ENCODE assay signal across 8 cellular contexts in genomic region chr16:526181-527014, GRCh38. TPM values are rescaled to one million over a fixed set of nuclear protein-coding genes. Genes with fewer than 3 reads are reported as not detected.
A peak's percentile ranks its signal among the peaks of the same experiment; 100 is the strongest.
DNase-seq lines count a peak whose midpoint lies in the region; ATAC-seq and TF ChIP-seq lines count a peak whose summit lies in the region.

No MANE protein-coding gene starts in this region.

- H3K4me3 Mint-ChIP-seq in activated T-cell treated with anti-CD3 and anti-CD28 coated beads, Interleukin-2, amount 50 U/mL, for 4 hours = peak overlapping the region; percentile 91
- peak overlapping the region; percentile 84 for H3K4me3 Mint-ChIP-seq in osteocyte (ENCODE audit: unreplicated experiment)

- peak overlapping the region; percentile 96 for H3K27ac Mint-ChIP-seq in osteocyte (ENCODE audit: unreplicated experiment)

- H3K9me3 Mint-ChIP-seq in activated T-cell treated with anti-CD3 and anti-CD28 coated beads, Interleukin-2, amount 50 U/mL, for 4 hours = no peaks in the 10 kb centered on the region
- no peaks in the 10 kb centered on the region for H3K9me3 Mint-ChIP-seq in osteocyte (ENCODE audit: unreplicated experiment)

- no peak for TF ChIP-seq CTCF in gastroesophageal sphincter (IDR thresholded peaks at IDR 0.05)
- TF ChIP-seq CTCF in osteocyte (IDR thresholded peaks at IDR 0.05) = no peak

- H3K36me3 ChIP-seq in HUES48 (ENCODE audit: control insufficient read depth, insufficient read depth, low read length) = 0 out of 2 replicates have a peak, but pooled peaks cover 4% of the 10 kb centered on the region
- H3K36me3 ChIP-seq in gastroesophageal sphincter = peaks cover 0 to 12% of the 10 kb centered on the region in 2 donors

- H3K27me3 ChIP-seq in HUES48 (ENCODE audit: control insufficient read depth, insufficient read depth, low read length) (no peaks in the 10 kb centered on the region), gastroesophageal sphincter (no peaks in the 10 kb centered on the region)

- peaks cover 7% of the 10 kb centered on the region for H3K36me3 Mint-ChIP-seq in activated T-cell treated with anti-CD3 and anti-CD28 coated beads, Interleukin-2, amount 50 U/mL, for 4 hours (ENCODE audit: insufficient read depth)
- peaks cover 4% of the 10 kb centered on the region for H3K36me3 Mint-ChIP-seq in osteocyte (ENCODE audit: unreplicated experiment)

- ATAC-seq in activated T-cell treated with anti-CD3 and anti-CD28 coated beads, Interleukin-2, amount 50 U/mL, for 4 hours = no peak
- ATAC-seq in gastroesophageal sphincter (peak; percentile 14), HG02884 (IDR thresholded peaks at IDR 0.05; ENCODE audit: unreplicated experiment) (no peak)

- peaks cover 13% of the 10 kb centered on the region; the same call in 1 of the 2 replicates for H3K4me1 ChIP-seq in HUES48 (ENCODE audit: control insufficient read depth, insufficient read depth, low read length)
- peaks cover 3 to 64% (median 37%) of the 10 kb centered on the region in 3 donors for H3K4me1 ChIP-seq in gastroesophageal sphincter

- peaks cover 40% of the 10 kb centered on the region for H3K4me1 Mint-ChIP-seq in activated T-cell treated with anti-CD3 and anti-CD28 coated beads, Interleukin-2, amount 50 U/mL, for 4 hours (ENCODE audit: low read depth)
- peaks cover 45% of the 10 kb centered on the region for H3K4me1 Mint-ChIP-seq in osteocyte (ENCODE audit: unreplicated experiment)

- WGBS in gastroesophageal sphincter (ENCODE audit: low coverage in 1 of 2), 2 donors = 57% methylated on average over 1 of the region's 26 CpGs; no CpG with 5 or more reads in 1 of the 2 donors

- TF ChIP-seq EP300 in gastroesophageal sphincter (IDR thresholded peaks at IDR 0.05) = no peak

- peak overlapping the region; percentile 71 for H3K9ac ChIP-seq in HUES48 (ENCODE audit: low read depth, low read length)

- H3K4me3 ChIP-seq in HUES48 (ENCODE audit: low read depth, low read length) = peak overlapping the region; percentile 93
- peak overlapping the region; percentile 61 to 69 for H3K4me3 ChIP-seq in gastroesophageal sphincter

- H3K27ac ChIP-seq in HUES48 (ENCODE audit: low read depth, low read length) = peak overlapping the region; percentile 92
- peak overlapping the region; percentile 83 to 99 (median 98) for H3K27ac ChIP-seq in gastroesophageal sphincter

- H3K9me3 ChIP-seq in HUES48 (ENCODE audit: control insufficient read depth, insufficient read depth, low read length) (no peaks in the 10 kb centered on the region), gastroesophageal sphincter (no peaks in the 10 kb centered on the region)

- no peak for TF ChIP-seq POLR2A in gastroesophageal sphincter (IDR thresholded peaks at IDR 0.05)

- DNase-seq in Daoy (ENCODE audit: low read depth) (peak; percentile 49), osteocyte (ENCODE audit: extremely low spot score, unreplicated experiment) (no peak), NCI-H1930 (lab: John Stamatoyannopoulos, UW) (no peak), cortex of kidney (lab: John Stamatoyannopoulos, UW) (no peak)
- DNase-seq in activated T-cell treated with anti-CD3 and anti-CD28 coated beads, Interleukin-2, amount 50 U/mL, for 4 hours = no peak

- no peaks in the 10 kb centered on the region for H3K27me3 Mint-ChIP-seq in activated T-cell treated with anti-CD3 and anti-CD28 coated beads, Interleukin-2, amount 50 U/mL, for 4 hours (ENCODE audit: low read depth)
- no peaks in the 10 kb centered on the region for H3K27me3 Mint-ChIP-seq in osteocyte (ENCODE audit: unreplicated experiment)

RNA-seq across cellular contexts. Expression of gene CAPN15, which starts 1.1 kb away (rescaled TPM):
- 23.3 and 23.4 TPM in 2 replicates for total RNA-seq in Daoy (2014; rRNA removed; shearing (Covaris generic))
- total RNA-seq in activated T-cell treated with anti-CD3 and anti-CD28 coated beads, Interleukin-2, amount 50 U/mL, for 4 hours = 100 to 1,000 TPM; 134 to 164 (median 153) TPM
- total RNA-seq in gastroesophageal sphincter = 10 to 100 TPM; 21.8 to 42.7 (median 29.2) TPM
- 38.3 and 39.9 TPM in 2 replicates for total RNA-seq in osteocyte

RNA-seq across cellular contexts. Expression of gene PRR35, which starts 33.8 kb away (rescaled TPM):
- total RNA-seq in Daoy (2014; rRNA removed; shearing (Covaris generic)) = 0.23 TPM in 1 of 2 replicates, not detected in the other
- under 1 TPM; 0.08 to 0.11 (median 0.10) TPM for total RNA-seq in activated T-cell treated with anti-CD3 and anti-CD28 coated beads, Interleukin-2, amount 50 U/mL, for 4 hours
- total RNA-seq in gastroesophageal sphincter (not detected), osteocyte (not detected in 2 replicates)

RNA-seq across cellular contexts. Expression of gene NHLRC4, which starts 40.4 kb away (rescaled TPM):
- total RNA-seq in Daoy (2014; rRNA removed; shearing (Covaris generic)) = 0.17 TPM in 1 of 2 replicates, not detected in the other
- total RNA-seq in activated T-cell treated with anti-CD3 and anti-CD28 coated beads, Interleukin-2, amount 50 U/mL, for 4 hours = under 1 TPM; 0.13 to 0.18 (median 0.16) TPM
- 1 to 10 TPM in 2 of 4 donors, under 1 TPM in 2; 0.47 to 2.9 (median 0.87) TPM for total RNA-seq in gastroesophageal sphincter
- 0.57 and 1.7 TPM in 2 replicates for total RNA-seq in osteocyte

RNA-seq across cellular contexts. Expression of gene PIGQ, which starts 43.4 kb away (rescaled TPM):
- total RNA-seq in Daoy (2014; rRNA removed; shearing (Covaris generic)) = 15.9 and 16.3 TPM in 2 replicates
- total RNA-seq in activated T-cell treated with anti-CD3 and anti-CD28 coated beads, Interleukin-2, amount 50 U/mL, for 4 hours = 10 to 100 TPM; 45.0 to 47.8 (median 46.1) TPM
- 10 to 100 TPM; 30.4 to 42.4 (median 36.8) TPM for total RNA-seq in gastroesophageal sphincter
- total RNA-seq in osteocyte = 62.0 and 63.6 TPM in 2 replicates
